Comparison of ENCODE assay signal across 12 cellular contexts in the genomic region with DNA sequence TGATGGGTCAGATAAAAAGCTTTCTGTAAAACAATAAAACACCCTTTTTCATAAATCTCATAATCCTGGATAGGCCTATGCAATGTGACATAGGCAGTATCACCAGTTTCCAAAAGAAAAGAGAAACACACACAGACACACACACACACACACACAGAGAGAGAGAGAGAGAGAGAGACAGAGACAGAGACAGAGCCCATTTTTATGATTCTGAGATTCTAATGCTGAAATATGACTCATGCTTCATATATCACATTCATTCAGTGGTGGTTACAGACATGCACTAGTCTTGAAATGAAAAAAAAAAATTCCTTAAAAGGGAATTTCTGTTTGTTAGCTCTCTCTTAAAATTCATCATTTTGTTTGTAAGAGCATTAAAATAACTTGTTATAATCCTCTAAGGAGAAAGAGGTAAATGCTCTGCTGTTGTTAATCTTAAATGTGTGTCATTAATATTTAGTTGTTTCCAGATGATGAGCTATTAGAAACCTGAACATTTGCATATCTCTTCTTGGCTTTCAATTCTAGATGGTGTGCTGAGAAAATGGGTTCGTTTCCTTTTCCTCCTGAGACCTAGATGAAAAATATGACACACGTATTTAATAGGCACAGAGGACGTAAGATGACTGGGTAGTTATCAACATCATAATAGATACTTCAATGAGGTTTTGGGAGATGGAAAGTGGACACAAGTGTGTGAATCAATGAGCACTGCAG.
DNase-seq lines count a peak whose midpoint lies in the region; ATAC-seq and TF ChIP-seq lines count a peak whose summit lies in the region.
"Had no signal": no experiment of that assay in that cellular context is flagged by ENCODE, and none has a peak within 500 bp of the region (broad histone marks: within the 10 kb centered on the region; RNA-seq: fewer than 3 reads in every experiment).

No MANE protein-coding gene starts in this region.

- no peak overlapping the region for H3K27ac ChIP-seq in smooth muscle cell (ENCODE audit: low read depth)
- H3K27ac ChIP-seq: sigmoid colon had no signal

- DNase-seq in LHCN-M2 (ENCODE audit: low read depth) (peak; percentile 43), dedifferentiated amniotic fluid mesenchymal stem cell (ENCODE audit: extremely low spot score) (peak; percentile 49), smooth muscle cell (lab: John Stamatoyannopoulos, UW; ENCODE audit: unreplicated experiment) (no peak), DMS 273 treated with DMSO at 0.1 percent for 48 hours (lab: John Stamatoyannopoulos, UW) (no peak), MG63 (no peak), LoVo (ENCODE audit: low spot score) (no peak)
- DNase-seq: central memory CD4-positive, alpha-beta T cell; COR-L47; NCI-H1092; NCI-H446; sigmoid colon had no signal

- no peak overlapping the region for H3K9ac ChIP-seq in smooth muscle cell (ENCODE audit: low read depth)

- no peak overlapping the region for H3K4me3 ChIP-seq in smooth muscle cell
- no peak overlapping the region for H3K4me3 ChIP-seq in MG63
- H3K4me3 ChIP-seq: sigmoid colon had no signal

- H3K27me3 ChIP-seq in smooth muscle cell (ENCODE audit: low read depth) (no peaks in the 10 kb centered on the region), MG63 (no peaks in the 10 kb centered on the region)
- H3K27me3 ChIP-seq: sigmoid colon had no signal

- H3K9me3 ChIP-seq in smooth muscle cell (replicated peaks; ENCODE audit: low read depth) (no peaks in the 10 kb centered on the region), MG63 (no peaks in the 10 kb centered on the region)
- H3K9me3 ChIP-seq: sigmoid colon had no signal

- TF ChIP-seq CTCF in smooth muscle cell (IDR thresholded peaks at IDR 0.05; ENCODE audit: borderline replicate concordance, insufficient read depth, poor library complexity, severe bottlenecking) = no peak

- peak overlapping the region; percentile 37 for H3K4me2 ChIP-seq in smooth muscle cell

- 53% methylated on average over 3 of the region's 3 CpGs for WGBS in smooth muscle cell (ENCODE audit: low lambda C conversion rate)

- ATAC-seq in GM19452 (IDR thresholded peaks at IDR 0.05; ENCODE audit: unreplicated experiment) = peak; percentile 48

- peak overlapping the region; percentile 36 for H2AFZ ChIP-seq in smooth muscle cell (ENCODE audit: low read depth)

- no peaks in the 10 kb centered on the region for H3K36me3 ChIP-seq in smooth muscle cell (ENCODE audit: low read depth)
- no peaks in the 10 kb centered on the region for H3K36me3 ChIP-seq in MG63
- H3K36me3 ChIP-seq: sigmoid colon had no signal

- no peaks in the 10 kb centered on the region for H3K4me1 ChIP-seq in smooth muscle cell (ENCODE audit: low read depth)
- H3K4me1 ChIP-seq: sigmoid colon had no signal

- no peaks in the 10 kb centered on the region for H3K79me2 ChIP-seq in smooth muscle cell (ENCODE audit: low read depth)

- no peaks in the 10 kb centered on the region for H4K20me1 ChIP-seq in smooth muscle cell (ENCODE audit: low read depth)

- H3F3A ChIP-seq in smooth muscle cell (ENCODE audit: low read depth) = no peaks in the 10 kb centered on the region

Comparison
In these comparisons a context has a peak if more than half of its experiments do, and no peak if none do; other contexts are left out.
1. DNase-seq: peak in LHCN-M2 (single experiment) and dedifferentiated amniotic fluid mesenchymal stem cell (single experiment); none in smooth muscle cell (single experiment), DMS 273 treated with DMSO at 0.1 percent for 48 hours (single experiment), MG63 (single experiment) and LoVo (single experiment).